Comparison of ENCODE assay signal across 16 cellular contexts in the genomic region with DNA sequence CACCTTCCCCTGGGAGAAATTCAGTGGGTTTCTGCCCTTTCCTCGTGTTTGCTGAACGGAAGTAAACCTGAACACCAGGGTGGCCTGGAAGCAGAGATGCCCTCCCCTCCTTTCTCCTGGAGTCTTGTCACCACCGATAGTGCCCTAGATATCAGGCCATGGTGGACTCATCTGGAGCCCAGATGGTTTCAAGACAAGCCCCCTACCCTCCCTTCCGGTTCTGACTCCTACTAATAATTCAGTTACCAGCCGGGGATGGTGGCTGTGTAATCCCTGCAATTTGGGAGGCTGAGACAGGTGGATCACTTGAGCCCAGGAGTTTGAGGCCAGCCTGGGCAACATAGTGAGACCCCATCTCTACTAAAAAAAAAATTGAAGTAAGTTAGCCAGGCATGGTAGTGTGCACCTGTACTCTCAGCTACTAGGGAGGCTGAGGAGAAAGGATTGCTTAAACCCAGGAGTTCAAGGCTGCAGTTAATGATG.
"Had no signal": no experiment of that assay in that cellular context is flagged by ENCODE, and none has a peak within 500 bp of the region (broad histone marks: within the 10 kb centered on the region; RNA-seq: fewer than 3 reads in every experiment).

No MANE protein-coding gene starts in this region.

- ATAC-seq: activated CD8-positive, alpha-beta memory T cell treated with anti-CD3 and anti-CD28 coated beads, Interleukin-2, amount 10 ng/mL, durations not matched to agents 7 days and 5 days; activated T-cell treated with anti-CD3 and anti-CD28 coated beads, Interleukin-2, amount 50 U/mL, for 4 hours; sciatic nerve had no signal

- H3K4me3 Mint-ChIP-seq: activated CD8-positive, alpha-beta memory T cell treated with anti-CD3 and anti-CD28 coated beads, Interleukin-2, amount 10 ng/mL, durations not matched to agents 7 days and 5 days; activated T-cell treated with anti-CD3 and anti-CD28 coated beads, Interleukin-2, amount 50 U/mL, for 4 hours; central memory CD8-positive, alpha-beta T cell; endodermal cell had no signal

- H3K27ac Mint-ChIP-seq: activated CD8-positive, alpha-beta memory T cell treated with anti-CD3 and anti-CD28 coated beads, Interleukin-2, amount 10 ng/mL, durations not matched to agents 7 days and 5 days; endodermal cell; progenitor cell of endocrine pancreas had no signal

- H3K4me3 ChIP-seq: hepatocyte had no signal

- H3K9me3 Mint-ChIP-seq: activated T-cell treated with anti-CD3 and anti-CD28 coated beads, Interleukin-2, amount 50 U/mL, for 4 hours; central memory CD8-positive, alpha-beta T cell; endodermal cell had no signal

- H3K27ac ChIP-seq: hepatocyte had no signal

- H2AFZ ChIP-seq: hepatocyte had no signal

- DNase-seq: activated CD4-positive, alpha-beta T cell treated with anti-CD3 and anti-CD28 coated beads, Interleukin-2, amount 50 U/mL, for 4 hours; activated CD4-positive, CD25-positive, alpha-beta regulatory T cell treated with anti-CD3 and anti-CD28 coated beads, Interleukin-2, amount 50 U/mL, for 72 hours; activated CD8-positive, alpha-beta memory T cell treated with anti-CD3 and anti-CD28 coated beads, Interleukin-2, amount 10 ng/mL, durations not matched to agents 7 days and 5 days; activated gamma-delta T cell treated with Interleukin-2 at 50 U/mL for 16 hours; activated T-cell treated with anti-CD3 and anti-CD28 coated beads, Interleukin-2, amount 50 U/mL, for 4 hours; dermis blood vessel endothelial cell; endodermal cell; erythroblast; stimulated activated CD4-positive, alpha-beta T cell treated with anti-CD3 and anti-CD28 coated beads, Interleukin-12 subunit alpha, Interleukin-12 subunit beta, amount 100 ng/mL, for 4 hours; stimulated activated naive CD4-positive, alpha-beta T cell treated with Interleukin-2 at 50 U/mL for 16 hours; SW 1271; trophoblast cell had no signal

- H3K4me1 Mint-ChIP-seq: activated CD8-positive, alpha-beta memory T cell treated with anti-CD3 and anti-CD28 coated beads, Interleukin-2, amount 10 ng/mL, durations not matched to agents 7 days and 5 days; central memory CD8-positive, alpha-beta T cell had no signal

- H3K36me3 Mint-ChIP-seq: activated CD8-positive, alpha-beta memory T cell treated with anti-CD3 and anti-CD28 coated beads, Interleukin-2, amount 10 ng/mL, durations not matched to agents 7 days and 5 days had no signal

- H3K79me2 ChIP-seq: hepatocyte had no signal
